12 cellular contexts compared by ENCODE assay signal in genomic region chr15:88637436-88637835, GRCh38. TPM values are rescaled to one million over a fixed set of nuclear protein-coding genes. Genes with fewer than 3 reads are reported as not detected.
DNase-seq lines count a peak whose midpoint lies in the region; ATAC-seq and TF ChIP-seq lines count a peak whose summit lies in the region.
"Had no signal": no experiment of that assay in that cellular context is flagged by ENCODE, and none has a peak within 500 bp of the region (broad histone marks: within the 10 kb centered on the region; RNA-seq: fewer than 3 reads in every experiment).

No MANE protein-coding gene starts in this region.

- peaks cover 96% of the 10 kb centered on the region for H3K4me1 ChIP-seq in CD4-positive, alpha-beta memory T cell (ENCODE audit: insufficient read depth, low read length)
- H3K4me1 ChIP-seq in OCI-LY3 (ENCODE audit: low read length) = peaks cover 97% of the 10 kb centered on the region
- H3K4me1 ChIP-seq: parathyroid adenoma had no signal

- peak overlapping the region; percentile 88 to 98 (median 95) for H3K4me3 Mint-ChIP-seq in CD4-positive, alpha-beta memory T cell
- peak overlapping the region; percentile 88 to 91 for H3K4me3 Mint-ChIP-seq in effector memory CD8-positive, alpha-beta T cell
- H3K4me3 Mint-ChIP-seq in osteocyte (ENCODE audit: unreplicated experiment) = no peak overlapping the region

- H4K20me1 ChIP-seq in OCI-LY3 (ENCODE audit: insufficient read depth, low read length) = peaks cover 3% of the 10 kb centered on the region; the same call in 1 of the 2 replicates

- peak overlapping the region; percentile 100 for H3K27ac ChIP-seq in CD4-positive, alpha-beta memory T cell (ENCODE audit: low read depth, low read length)
- peak overlapping the region; percentile 99 for H3K27ac ChIP-seq in OCI-LY3 (ENCODE audit: low read length)
- H3K27ac ChIP-seq: cardiac muscle cell had no signal

- no peak overlapping the region for H2AFZ ChIP-seq in OCI-LY3 (ENCODE audit: low read depth, low read length)

- TF ChIP-seq CTCF in OCI-LY3 (IDR thresholded peaks at IDR 0.05; ENCODE audit: low read depth, low read length) (no peak), osteocyte (IDR thresholded peaks at IDR 0.05) (no peak)

- DNase-seq in CD4-positive, alpha-beta memory T cell = no peak
- no peak for DNase-seq in effector memory CD8-positive, alpha-beta T cell
- DNase-seq in osteocyte (ENCODE audit: extremely low spot score, unreplicated experiment) = no peak
- DNase-seq in anterior cingulate cortex (lab: John Stamatoyannopoulos, UW) = no peak
- DNase-seq in HUDEP-2 (lab: John Stamatoyannopoulos, UW; ENCODE audit: unreplicated experiment in 76 of 76) = no peak
- DNase-seq in left colon = no peak
- DNase-seq: hippocampal formation, NCI-H510A treated with DMSO at 0.1 percent for 48 hours had no signal

- H3K9me3 Mint-ChIP-seq in CD4-positive, alpha-beta memory T cell = peaks cover 0 to 3% (median 0%) of the 10 kb centered on the region in 8 donors
- no peaks in the 10 kb centered on the region for H3K9me3 Mint-ChIP-seq in effector memory CD8-positive, alpha-beta T cell
- H3K9me3 Mint-ChIP-seq in osteocyte (ENCODE audit: unreplicated experiment) = no peaks in the 10 kb centered on the region

- POLR2A ChIA-PET in CD4-positive, alpha-beta memory T cell (lab: Charles Lee; ENCODE audit: partially characterized antibody) = interaction anchor here (1.6 to 3.1 kb wide), 5 partner anchors 11 to 697 kb away, joined by 5 to 45 read pairs (median 18); partner anchors contain the start of genes AEN, MRPL46, MRPS11 and POLG

- H3K36me3 Mint-ChIP-seq in CD4-positive, alpha-beta memory T cell = peaks cover 36 to 38% of the 10 kb centered on the region in 2 donors
- peaks cover 60% of the 10 kb centered on the region for H3K36me3 Mint-ChIP-seq in effector memory CD8-positive, alpha-beta T cell (ENCODE audit: insufficient read depth)
- peaks cover 5% of the 10 kb centered on the region for H3K36me3 Mint-ChIP-seq in osteocyte (ENCODE audit: unreplicated experiment)

- no peaks in the 10 kb centered on the region for H3K27me3 ChIP-seq in CD4-positive, alpha-beta memory T cell (ENCODE audit: insufficient read depth, low read length)
- no peaks in the 10 kb centered on the region for H3K27me3 ChIP-seq in OCI-LY3 (ENCODE audit: low read depth, low read length)
- H3K27me3 ChIP-seq: cardiac muscle cell had no signal

- H3K27ac Mint-ChIP-seq in CD4-positive, alpha-beta memory T cell = peak overlapping the region; percentile 89 to 100 (median 99)
- peak overlapping the region; percentile 97 to 99 for H3K27ac Mint-ChIP-seq in effector memory CD8-positive, alpha-beta T cell
- H3K27ac Mint-ChIP-seq in osteocyte (ENCODE audit: unreplicated experiment) = peak overlapping the region; percentile 97

- H3K4me1 Mint-ChIP-seq in CD4-positive, alpha-beta memory T cell = peaks cover 60 to 90% (median 76%) of the 10 kb centered on the region in 4 donors
- H3K4me1 Mint-ChIP-seq in effector memory CD8-positive, alpha-beta T cell (ENCODE audit: low read depth in 2 of 2) = peaks cover 57 to 61% of the 10 kb centered on the region in 2 donors
- H3K4me1 Mint-ChIP-seq in osteocyte (ENCODE audit: unreplicated experiment) = peaks cover 40% of the 10 kb centered on the region

- H3K9me3 ChIP-seq in CD4-positive, alpha-beta memory T cell (ENCODE audit: control insufficient read depth in 1 of 2, low read length in 2 of 2) = no peaks in the 10 kb centered on the region
- H3K9me3 ChIP-seq in OCI-LY3 (ENCODE audit: insufficient read depth, low read length) = no peaks in the 10 kb centered on the region

- peak overlapping the region; percentile 67 for H3K4me2 ChIP-seq in OCI-LY3 (ENCODE audit: low read length)

- H3K79me2 ChIP-seq in OCI-LY3 (ENCODE audit: low read length) = peaks cover 61% of the 10 kb centered on the region
- H3K79me2 ChIP-seq: parathyroid adenoma had no signal

- CTCF ChIA-PET in CD4-positive, alpha-beta memory T cell (lab: Charles Lee; ENCODE audit: partially characterized antibody) = no interaction called here

- intact Hi-C loops in CD4-positive, alpha-beta memory T cell (cut with micrococcal nuclease) = no loop called here
- intact Hi-C loops in left colon (cut with DNase I, micrococcal nuclease) = no loop called here

- H3K9ac ChIP-seq in OCI-LY3 (ENCODE audit: low read length) = peak overlapping the region; percentile 63
- H3K9ac ChIP-seq: parathyroid adenoma had no signal

- H3K4me3 ChIP-seq in CD4-positive, alpha-beta memory T cell (ENCODE audit: low read length in 2 of 2) = peak overlapping the region in 1 of 2 donors; percentile 75
- H3K4me3 ChIP-seq in OCI-LY3 (ENCODE audit: low read length) = no peak overlapping the region
- H3K4me3 ChIP-seq: cardiac muscle cell had no signal

- no peaks in the 10 kb centered on the region for H3K27me3 Mint-ChIP-seq in CD4-positive, alpha-beta memory T cell
- H3K27me3 Mint-ChIP-seq in effector memory CD8-positive, alpha-beta T cell = no peaks in the 10 kb centered on the region
- no peaks in the 10 kb centered on the region for H3K27me3 Mint-ChIP-seq in osteocyte (ENCODE audit: unreplicated experiment)

- peaks cover 9% of the 10 kb centered on the region for H3K36me3 ChIP-seq in CD4-positive, alpha-beta memory T cell (ENCODE audit: insufficient read depth, low read length)
- H3K36me3 ChIP-seq in OCI-LY3 (replicated peaks; ENCODE audit: low read depth, low read length) = peaks cover 34% of the 10 kb centered on the region
- H3K36me3 ChIP-seq: cardiac muscle cell had no signal

- ATAC-seq in effector memory CD8-positive, alpha-beta T cell (replicated peaks) = no peak
- ATAC-seq in HG03432 (IDR thresholded peaks at IDR 0.05; ENCODE audit: unreplicated experiment) = no peak
- no peak for ATAC-seq in left colon

RNA-seq across cellular contexts. Expression of gene ISG20, which starts 1.4 kb away (rescaled TPM):
- total RNA-seq in CD4-positive, alpha-beta memory T cell = 100 to 1,000 TPM; 144 to 153 TPM
- polyA plus RNA-seq in CD4-positive, alpha-beta memory T cell = 100 to 1,000 TPM; 494 to 667 TPM
- total RNA-seq in osteocyte (8.4 and 10.2 TPM in 2 replicates), left colon (10 to 100 TPM; 46.2 to 85.5 TPM)
- polyA plus RNA-seq: cardiac muscle cell had no signal

RNA-seq across cellular contexts. Expression of gene AEN, which starts 16.3 kb away (rescaled TPM):
- total RNA-seq in CD4-positive, alpha-beta memory T cell = 10 to 100 TPM; 54.5 to 56.8 TPM
- polyA plus RNA-seq in CD4-positive, alpha-beta memory T cell = 10 to 100 TPM; 33.2 to 35.8 TPM
- total RNA-seq in osteocyte (25.1 and 26.8 TPM in 2 replicates), left colon (10 to 100 TPM; 11.4 to 16.9 TPM)
